In the genomic region with DNA sequence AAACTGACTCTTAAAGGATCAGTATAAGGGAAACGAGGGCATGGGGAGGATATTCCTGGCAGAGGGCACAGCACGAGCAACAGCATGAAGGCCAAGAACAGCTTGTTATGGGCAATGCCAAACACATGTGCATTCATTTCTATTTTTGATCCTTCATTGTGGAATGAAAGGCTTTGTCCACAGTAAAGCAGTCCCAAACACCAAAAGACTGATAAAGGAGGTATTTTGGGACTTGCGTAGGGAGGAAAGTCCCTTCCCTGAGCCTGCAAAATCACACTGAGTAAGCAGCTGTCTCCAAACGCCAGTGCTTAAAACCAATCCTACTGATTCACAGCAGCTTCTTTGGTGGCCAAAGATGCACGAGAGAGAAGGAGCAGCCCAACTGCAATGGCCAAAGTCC, we compare ENCODE assay signal across 31 cellular contexts.
DNase-seq lines count a peak whose midpoint lies in the region; ATAC-seq, FAIRE-seq and TF ChIP-seq lines count a peak whose summit lies in the region.
"Had no signal": no experiment of that assay in that cellular context is flagged by ENCODE, and none has a peak within 500 bp of the region (broad histone marks: within the 10 kb centered on the region; RNA-seq: fewer than 3 reads in every experiment).

No MANE protein-coding gene starts in this region.

- H3K4me1 ChIP-seq in HepG2 (ENCODE audit: insufficient read depth, low read length) (peaks cover 60% of the 10 kb centered on the region), right lobe of liver (peaks cover 0 to 36% (median 3%) of the 10 kb centered on the region in 4 donors), left ventricle myocardium inferior (peaks cover 65% of the 10 kb centered on the region), gastrocnemius medialis (peaks cover 20 to 33% of the 10 kb centered on the region in 2 donors), PC-9 (replicated peaks; ENCODE audit: insufficient read depth) (no peaks in the 10 kb centered on the region)
- H3K4me1 ChIP-seq: upper lobe of left lung had no signal

- H3K4me3 ChIP-seq in HepG2 (replicated peaks in 1 of 3; ENCODE audit: insufficient read depth in 1 of 3, low read depth in 2 of 3, low read length in 3 of 3) (no peak overlapping the region), right lobe of liver (no peak overlapping the region), left ventricle myocardium inferior (peak overlapping the region; percentile 31), gastrocnemius medialis (no peak overlapping the region), PC-9 (no peak overlapping the region)
- H3K4me3 ChIP-seq: body of pancreas, lung, mucosa of descending colon, ovary, upper lobe of left lung had no signal

- H2AFZ ChIP-seq in HepG2 (ENCODE audit: low read length) (no peak overlapping the region), PC-9 (no peak overlapping the region)

- BruUV-seq in HepG2 (replicated peaks; lab: Mats Ljungman, UMichigan) = no TSS peak
- BruUV-seq in PC-9 (replicated peaks; lab: Mats Ljungman, UMichigan) = no TSS peak

- H3K9me3 ChIP-seq in HepG2 (ENCODE audit: low read length) (no peaks in the 10 kb centered on the region), right lobe of liver (no peaks in the 10 kb centered on the region), left ventricle myocardium inferior (replicated peaks) (no peaks in the 10 kb centered on the region), gastrocnemius medialis (no peaks in the 10 kb centered on the region), PC-9 (ENCODE audit: insufficient read depth, low read depth) (no peaks in the 10 kb centered on the region; the same call in 1 of the 2 replicates)
- H3K9me3 ChIP-seq: body of pancreas, mucosa of descending colon, ovary, upper lobe of left lung had no signal

- TF ChIP-seq CTCF in HepG2 (CRISPR knock-in tag; IDR thresholded peaks at IDR 0.05) = no peak
- no peak for TF ChIP-seq CTCF in right lobe of liver (IDR thresholded peaks at IDR 0.05)
- TF ChIP-seq CTCF in left ventricle myocardium inferior (IDR thresholded peaks at IDR 0.05; ENCODE audit: borderline replicate concordance) = no peak
- no peak for TF ChIP-seq CTCF in gastrocnemius medialis (IDR thresholded peaks at IDR 0.05 in 4 of 5, conservative IDR thresholded peaks at IDR 0.05 in 1 of 5)
- no peak for TF ChIP-seq CTCF in PC-9 (conservative IDR thresholded peaks at IDR 0.05)

- FAIRE-seq in HepG2 (lab: Jason Lieb, UNC) = no peak
- FAIRE-seq: G401.6 had no signal

- H3K27ac ChIP-seq in HepG2 (ENCODE audit: extremely low read length, insufficient read depth, low read length) (no peak overlapping the region), right lobe of liver (no peak overlapping the region), left ventricle myocardium inferior (replicated peaks) (peak overlapping the region; percentile 95), gastrocnemius medialis (peak overlapping the region; percentile 76 to 84 (median 80)), PC-9 (no peak overlapping the region)
- H3K27ac ChIP-seq: body of pancreas, C4-2B, epithelial cell of prostate, ovary, upper lobe of left lung had no signal

- H3K79me2 ChIP-seq in HepG2 (ENCODE audit: insufficient read depth, low read length) (no peaks in the 10 kb centered on the region), PC-9 (ENCODE audit: low read depth) (no peaks in the 10 kb centered on the region)

- DNase-seq in HepG2 (ENCODE audit: low spot score) = no peak
- no peak for DNase-seq in right lobe of liver
- DNase-seq in left ventricle myocardium inferior = peak; percentile 27
- peak; percentile 61 to 62 for DNase-seq in gastrocnemius medialis
- DNase-seq in PC-9 = no peak
- no peak for DNase-seq in stimulated activated CD4-positive, alpha-beta T cell treated with anti-CD3 and anti-CD28 coated beads, Interleukin-15, amount 100 ng/mL, for 24 hours
- DNase-seq: 8988T; activated CD4-positive, alpha-beta T cell treated with anti-CD3 and anti-CD28 coated beads, Interleukin-2, amount 50 U/mL, for 48 hours; activated CD4-positive, CD25-positive, alpha-beta regulatory T cell treated with anti-CD3 and anti-CD28 coated beads, Interleukin-2, amount 50 U/mL, for 72 hours; activated T-cell treated with anti-CD3 and anti-CD28 coated beads, Interleukin-2, amount 50 U/mL, for 72 hours; body of pancreas; COR-L47; effector CD4-positive, alpha-beta T cell; HCEC 1CT; head of caudate nucleus; Kasumi-1; mucosa of descending colon; NCI-H1436; NCI-H2081; NCI-H526; ovary; PC-3; SHP77; stimulated activated CD4-positive, alpha-beta T cell treated with anti-CD3 and anti-CD28 coated beads, Interleukin-4, amount 100 ng/mL, for 24 hours; upper lobe of left lung had no signal

- TF ChIP-seq POLR2A in HepG2 (IDR thresholded peaks at IDR 0.05; ENCODE audit: insufficient read depth in 1 of 2, low read depth in 2 of 2, low read length in 2 of 2) (no peak), right lobe of liver (IDR thresholded peaks at IDR 0.05) (no peak), gastrocnemius medialis (IDR thresholded peaks at IDR 0.05) (no peak)

- WGBS in HepG2 (ENCODE audit: low lambda C conversion rate) = 86% methylated on average over 5 of the region's 5 CpGs
- WGBS in right lobe of liver (ENCODE audit: insufficient coverage, low coverage, low lambda C conversion rate, missing lambda C conversion rate) = 83% methylated on average over 3 of the region's 5 CpGs

- H4K20me1 ChIP-seq in HepG2 (ENCODE audit: insufficient read depth, low read length) (no peaks in the 10 kb centered on the region), PC-9 (ENCODE audit: insufficient read depth) (no peaks in the 10 kb centered on the region)

- H3K27me3 ChIP-seq in HepG2 (ENCODE audit: control insufficient read depth in 1 of 2, insufficient read depth in 2 of 2, low read length in 2 of 2) (no peaks in the 10 kb centered on the region), right lobe of liver (no peaks in the 10 kb centered on the region), left ventricle myocardium inferior (ENCODE audit: low read depth) (no peaks in the 10 kb centered on the region), gastrocnemius medialis (no peaks in the 10 kb centered on the region), PC-9 (ENCODE audit: insufficient read depth, low read depth) (no peaks in the 10 kb centered on the region)
- H3K27me3 ChIP-seq: body of pancreas, ovary, upper lobe of left lung had no signal

- CTCF ChIA-PET in HepG2 (lab: Yijun Ruan, JAX; ENCODE audit: low intra/inter-chr PET ratio, low total read pairs) = no interaction called here
- CTCF ChIA-PET in PC-9 (lab: Charles Lee) = no interaction called here

- no peak overlapping the region for H3K4me2 ChIP-seq in HepG2 (ENCODE audit: low read depth, low read length)
- H3K4me2 ChIP-seq in PC-9 = no peak overlapping the region

- H3F3A ChIP-seq in PC-9 (ENCODE audit: insufficient read depth, low read depth) = no peaks in the 10 kb centered on the region

- no peaks in the 10 kb centered on the region for H3K9me2 ChIP-seq in PC-9 (ENCODE audit: insufficient read depth)

- intact Hi-C loops in HepG2 (cut with micrococcal nuclease; ENCODE audit: unreplicated experiment) = no loop called here
- intact Hi-C loops in right lobe of liver (cut with DNase I) = no loop called here
- intact Hi-C loops in left ventricle myocardium inferior (cut with micrococcal nuclease) = no loop called here
- intact Hi-C loops in gastrocnemius medialis (cut with DNase I; ENCODE audit: low total_unique reads) = loop anchor here (5.0 kb wide), 1 partner anchor 172 kb away; a partner anchor contains a TSS
- intact Hi-C loops in PC-9 (cut with micrococcal nuclease; ENCODE audit: unreplicated experiment) = no loop called here

- in situ Hi-C loops in HepG2 (cut with HindIII; ENCODE audit: extremely low pct_ligation_motif_present, low pct_unique_long_range_greater_than_20kb) (no loop called here), gastrocnemius medialis (cut with MboI; ENCODE audit: low sequenced_read_pairs in 4 of 4) (no loop called here)

- H3K9ac ChIP-seq in HepG2 (ENCODE audit: insufficient read depth, low read depth, low read length) = no peak overlapping the region

- TF ChIP-seq RAD21 in HepG2 (CRISPR knock-in tag; IDR thresholded peaks at IDR 0.05) = no peak

- ATAC-seq in HepG2 (no peak), right lobe of liver (no peak), gastrocnemius medialis (peak; percentile 83), HG02763 (IDR thresholded peaks at IDR 0.05; ENCODE audit: unreplicated experiment) (no peak), HG03439 (IDR thresholded peaks at IDR 0.05; ENCODE audit: unreplicated experiment) (no peak)
- ATAC-seq: activated T-cell treated with anti-CD3 and anti-CD28 coated beads, Interleukin-2, amount 50 U/mL, for 72 hours; body of pancreas; mucosa of descending colon; PC-3 had no signal

- POLR2A ChIA-PET in HepG2 (lab: Yijun Ruan, JAX) (no interaction called here), PC-9 (lab: Charles Lee; ENCODE audit: unreplicated experiment) (no interaction called here)

- TF ChIP-seq EP300 in HepG2 (IDR thresholded peaks at IDR 0.05; ENCODE audit: low read depth in 2 of 2, low read length in 2 of 2) (no peak), HepG2 (CRISPR knock-in tag; IDR thresholded peaks at IDR 0.05; ENCODE audit: borderline replicate concordance) (no peak)

- H3K36me3 ChIP-seq in HepG2 (replicated peaks in 1 of 2; ENCODE audit: control insufficient read depth in 1 of 2, insufficient read depth in 2 of 2, low read length in 2 of 2) (no peaks in the 10 kb centered on the region), right lobe of liver (no peaks in the 10 kb centered on the region), left ventricle myocardium inferior (no peaks in the 10 kb centered on the region), gastrocnemius medialis (no peaks in the 10 kb centered on the region), PC-9 (ENCODE audit: low read depth) (no peaks in the 10 kb centered on the region)
- H3K36me3 ChIP-seq: ovary, upper lobe of left lung had no signal

TF ChIP-seq in HepG2, 621 proteins besides CTCF, POLR2A, EP300 and RAD21 (continues in another document):
- TF ChIP-seq ARNT (IDR thresholded peaks at IDR 0.05) (no peak), ZNF883 (CRISPR knock-in tag; IDR thresholded peaks at IDR 0.05; ENCODE audit: not compliant biosample characterization) (no peak), TRIM24 (CRISPR knock-in tag; IDR thresholded peaks at IDR 0.05) (no peak)

Comparison
In these comparisons a context has a peak if more than half of its experiments do, and no peak if none do; other contexts are left out.
1. ATAC-seq: peak in gastrocnemius medialis (2 of 2); none in HepG2 (single experiment), right lobe of liver (0 of 4), HG02763 (single experiment) and HG03439 (single experiment).
2. DNase-seq: peak in left ventricle myocardium inferior (single experiment) and gastrocnemius medialis (2 of 2); none in HepG2 (single experiment), right lobe of liver (0 of 3), PC-9 (0 of 2) and stimulated activated CD4-positive, alpha-beta T cell treated with anti-CD3 and anti-CD28 coated beads, Interleukin-15, amount 100 ng/mL, for 24 hours (single experiment).
3. H3K27ac ChIP-seq: peak in left ventricle myocardium inferior (single experiment) and gastrocnemius medialis (4 of 4); none in HepG2 (single experiment), right lobe of liver (0 of 3) and PC-9 (single experiment).